In the genomic region with DNA sequence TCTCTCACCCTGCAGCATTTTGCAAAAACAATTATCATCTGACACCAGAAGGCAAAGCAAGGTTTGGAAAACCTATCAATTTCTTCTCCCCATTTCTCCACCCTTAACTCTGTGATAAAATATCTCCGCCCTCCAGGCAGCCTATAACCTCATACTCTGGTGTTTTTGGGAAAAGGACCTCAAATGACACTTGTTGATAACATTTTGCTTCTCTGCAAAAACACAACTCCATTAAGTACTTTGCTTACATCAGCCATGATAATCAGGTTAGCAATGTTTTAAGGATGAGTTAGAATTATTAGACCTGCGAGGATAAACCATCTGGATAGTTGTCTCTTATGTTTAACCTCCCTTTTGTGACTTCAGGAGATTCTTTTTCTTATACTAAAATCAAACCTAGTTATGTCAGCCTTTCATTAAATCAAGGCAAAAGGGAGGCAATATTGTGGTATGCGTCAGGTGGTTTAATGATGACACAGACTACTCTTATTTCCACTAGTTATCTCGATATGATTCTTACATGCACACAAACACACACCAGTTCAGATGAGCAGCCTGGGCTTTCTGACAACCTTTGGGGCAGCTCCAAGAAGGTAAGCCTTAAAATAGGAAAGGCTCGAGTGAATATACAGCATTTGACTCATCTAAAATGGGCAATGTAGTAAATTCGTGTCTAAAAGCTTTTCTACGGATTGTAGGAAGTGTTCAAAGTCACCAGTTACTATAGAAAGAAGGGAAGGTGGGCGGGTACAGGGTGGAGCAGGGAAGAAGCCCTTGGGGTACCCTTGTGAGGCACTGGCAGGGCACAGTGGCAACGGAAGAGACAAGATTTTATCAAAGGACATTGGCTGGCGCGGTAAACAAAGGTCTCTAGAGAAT, we compare ENCODE assay signal across 1 cellular context.
TF ChIP-seq lines count a peak whose summit lies in the region.

No MANE protein-coding gene starts in this region.

TF ChIP-seq in K562, 482 proteins besides CTCF, POLR2A, EP300 and RAD21:
- TF ChIP-seq TAL1 (IDR thresholded peaks at IDR 0.05) (peak; percentile 11; the same call in 1 of the 2 replicates), MTF1 (CRISPR knock-in tag; IDR thresholded peaks at IDR 0.05; ENCODE audit: borderline replicate concordance) (no peak), NFYB (IDR thresholded peaks at IDR 0.05; ENCODE audit: extremely low read depth, insufficient read length) (no peak), CBFA2T3 (IDR thresholded peaks at IDR 0.05) (peak; percentile 43), FOXP1 (CRISPR knock-in tag; IDR thresholded peaks at IDR 0.05) (no peak), ERF (CRISPR knock-in tag; IDR thresholded peaks at IDR 0.05) (no peak), RBFOX2 (IDR thresholded peaks at IDR 0.05; ENCODE audit: low read depth, low read length) (no peak), ZNF444 (CRISPR knock-in tag; IDR thresholded peaks at IDR 0.05) (no peak), LCOR (CRISPR knock-in tag; IDR thresholded peaks at IDR 0.05) (peak; percentile 80), MCM7 (IDR thresholded peaks at IDR 0.05) (no peak), BRF1 (IDR thresholded peaks at IDR 0.05; ENCODE audit: borderline replicate concordance, extremely low read depth, insufficient read length) (no peak), KLF10 (CRISPR knock-in tag; IDR thresholded peaks at IDR 0.05) (no peak), GABPA (tag; conservative IDR thresholded peaks at IDR 0.05; ENCODE audit: low read depth) (no peak), FOXA3 (CRISPR knock-in tag; conservative IDR thresholded peaks at IDR 0.05 in 1 of 2, IDR thresholded peaks at IDR 0.05 in 1 of 2) (no peak), ELF1 (tag; IDR thresholded peaks at IDR 0.05) (no peak), TCF3 (CRISPR knock-in tag; IDR thresholded peaks at IDR 0.05) (peak; percentile 54), CTBP1 (IDR thresholded peaks at IDR 0.05; ENCODE audit: borderline replicate concordance) (no peak), ZNF140 (CRISPR knock-in tag; IDR thresholded peaks at IDR 0.05) (no peak), ZNF436 (CRISPR knock-in tag; IDR thresholded peaks at IDR 0.05) (no peak)
- TF ChIP-seq, protein P1, sequence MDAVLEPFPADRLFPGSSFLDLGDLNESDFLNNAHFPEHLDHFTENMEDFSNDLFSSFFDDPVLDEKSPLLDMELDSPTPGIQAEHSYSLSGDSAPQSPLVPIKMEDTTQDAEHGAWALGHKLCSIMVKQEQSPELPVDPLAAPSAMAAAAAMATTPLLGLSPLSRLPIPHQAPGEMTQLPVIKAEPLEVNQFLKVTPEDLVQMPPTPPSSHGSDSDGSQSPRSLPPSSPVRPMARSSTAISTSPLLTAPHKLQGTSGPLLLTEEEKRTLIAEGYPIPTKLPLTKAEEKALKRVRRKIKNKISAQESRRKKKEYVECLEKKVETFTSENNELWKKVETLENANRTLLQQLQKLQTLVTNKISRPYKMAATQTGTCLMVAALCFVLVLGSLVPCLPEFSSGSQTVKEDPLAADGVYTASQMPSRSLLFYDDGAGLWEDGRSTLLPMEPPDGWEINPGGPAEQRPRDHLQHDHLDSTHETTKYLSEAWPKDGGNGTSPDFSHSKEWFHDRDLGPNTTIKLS (IDR thresholded peaks at IDR 0.05; ENCODE audit: borderline replicate concordance, low read depth): no peak
- TF ChIP-seq, protein P2, sequence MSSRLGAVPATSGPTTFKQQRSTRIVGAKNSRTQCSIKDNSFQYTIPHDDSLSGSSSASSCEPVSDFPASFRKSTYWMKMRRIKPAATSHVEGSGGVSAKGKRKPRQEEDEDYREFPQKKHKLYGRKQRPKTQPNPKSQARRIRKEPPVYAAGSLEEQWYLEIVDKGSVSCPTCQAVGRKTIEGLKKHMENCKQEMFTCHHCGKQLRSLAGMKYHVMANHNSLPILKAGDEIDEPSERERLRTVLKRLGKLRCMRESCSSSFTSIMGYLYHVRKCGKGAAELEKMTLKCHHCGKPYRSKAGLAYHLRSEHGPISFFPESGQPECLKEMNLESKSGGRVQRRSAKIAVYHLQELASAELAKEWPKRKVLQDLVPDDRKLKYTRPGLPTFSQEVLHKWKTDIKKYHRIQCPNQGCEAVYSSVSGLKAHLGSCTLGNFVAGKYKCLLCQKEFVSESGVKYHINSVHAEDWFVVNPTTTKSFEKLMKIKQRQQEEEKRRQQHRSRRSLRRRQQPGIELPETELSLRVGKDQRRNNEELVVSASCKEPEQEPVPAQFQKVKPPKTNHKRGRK (tag; IDR thresholded peaks at IDR 0.05): no peak
- TF ChIP-seq, protein P3, sequence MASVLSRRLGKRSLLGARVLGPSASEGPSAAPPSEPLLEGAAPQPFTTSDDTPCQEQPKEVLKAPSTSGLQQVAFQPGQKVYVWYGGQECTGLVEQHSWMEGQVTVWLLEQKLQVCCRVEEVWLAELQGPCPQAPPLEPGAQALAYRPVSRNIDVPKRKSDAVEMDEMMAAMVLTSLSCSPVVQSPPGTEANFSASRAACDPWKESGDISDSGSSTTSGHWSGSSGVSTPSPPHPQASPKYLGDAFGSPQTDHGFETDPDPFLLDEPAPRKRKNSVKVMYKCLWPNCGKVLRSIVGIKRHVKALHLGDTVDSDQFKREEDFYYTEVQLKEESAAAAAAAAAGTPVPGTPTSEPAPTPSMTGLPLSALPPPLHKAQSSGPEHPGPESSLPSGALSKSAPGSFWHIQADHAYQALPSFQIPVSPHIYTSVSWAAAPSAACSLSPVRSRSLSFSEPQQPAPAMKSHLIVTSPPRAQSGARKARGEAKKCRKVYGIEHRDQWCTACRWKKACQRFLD (CRISPR knock-in tag; IDR thresholded peaks at IDR 0.05): no peak
- TF ChIP-seq, protein P4, sequence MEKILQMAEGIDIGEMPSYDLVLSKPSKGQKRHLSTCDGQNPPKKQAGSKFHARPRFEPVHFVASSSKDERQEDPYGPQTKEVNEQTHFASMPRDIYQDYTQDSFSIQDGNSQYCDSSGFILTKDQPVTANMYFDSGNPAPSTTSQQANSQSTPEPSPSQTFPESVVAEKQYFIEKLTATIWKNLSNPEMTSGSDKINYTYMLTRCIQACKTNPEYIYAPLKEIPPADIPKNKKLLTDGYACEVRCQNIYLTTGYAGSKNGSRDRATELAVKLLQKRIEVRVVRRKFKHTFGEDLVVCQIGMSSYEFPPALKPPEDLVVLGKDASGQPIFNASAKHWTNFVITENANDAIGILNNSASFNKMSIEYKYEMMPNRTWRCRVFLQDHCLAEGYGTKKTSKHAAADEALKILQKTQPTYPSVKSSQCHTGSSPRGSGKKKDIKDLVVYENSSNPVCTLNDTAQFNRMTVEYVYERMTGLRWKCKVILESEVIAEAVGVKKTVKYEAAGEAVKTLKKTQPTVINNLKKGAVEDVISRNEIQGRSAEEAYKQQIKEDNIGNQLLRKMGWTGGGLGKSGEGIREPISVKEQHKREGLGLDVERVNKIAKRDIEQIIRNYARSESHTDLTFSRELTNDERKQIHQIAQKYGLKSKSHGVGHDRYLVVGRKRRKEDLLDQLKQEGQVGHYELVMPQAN (IDR thresholded peaks at IDR 0.05; ENCODE audit: borderline replicate concordance): no peak
- TF ChIP-seq, protein P5, sequence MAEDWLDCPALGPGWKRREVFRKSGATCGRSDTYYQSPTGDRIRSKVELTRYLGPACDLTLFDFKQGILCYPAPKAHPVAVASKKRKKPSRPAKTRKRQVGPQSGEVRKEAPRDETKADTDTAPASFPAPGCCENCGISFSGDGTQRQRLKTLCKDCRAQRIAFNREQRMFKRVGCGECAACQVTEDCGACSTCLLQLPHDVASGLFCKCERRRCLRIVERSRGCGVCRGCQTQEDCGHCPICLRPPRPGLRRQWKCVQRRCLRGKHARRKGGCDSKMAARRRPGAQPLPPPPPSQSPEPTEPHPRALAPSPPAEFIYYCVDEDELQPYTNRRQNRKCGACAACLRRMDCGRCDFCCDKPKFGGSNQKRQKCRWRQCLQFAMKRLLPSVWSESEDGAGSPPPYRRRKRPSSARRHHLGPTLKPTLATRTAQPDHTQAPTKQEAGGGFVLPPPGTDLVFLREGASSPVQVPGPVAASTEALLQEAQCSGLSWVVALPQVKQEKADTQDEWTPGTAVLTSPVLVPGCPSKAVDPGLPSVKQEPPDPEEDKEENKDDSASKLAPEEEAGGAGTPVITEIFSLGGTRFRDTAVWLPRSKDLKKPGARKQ (CRISPR knock-in tag; IDR thresholded peaks at IDR 0.05): no peak
